ENCODE assay signal across 19 cellular contexts in genomic region chr15:40303576-40303975, GRCh38. TPM values are rescaled to one million over a fixed set of nuclear protein-coding genes. Genes with fewer than 3 reads are reported as not detected.
A peak's percentile ranks its signal among the peaks of the same experiment; 100 is the strongest.
DNase-seq lines count a peak whose midpoint lies in the region; ATAC-seq and TF ChIP-seq lines count a peak whose summit lies in the region.
"Had no signal": no experiment of that assay in that cellular context is flagged by ENCODE, and none has a peak within 500 bp of the region (broad histone marks: within the 10 kb centered on the region; RNA-seq: fewer than 3 reads in every experiment).

No MANE protein-coding gene starts in this region.

- intact Hi-C loops in CD14-positive monocyte (cut with micrococcal nuclease), result no loop called here
- intact Hi-C loops in activated T-helper 2 cell treated with anti-CD3 and anti-CD28 coated beads, Interferon-gamma antibody, Interleukin-2, Interleukin-4, amounts not matched to agents 10 μg/mL and 5 μg/mL and 100 μg/mL, durations not matched to agents 14 hours and 24 hours and 36 hours (cut with micrococcal nuclease), result loop anchor here (10.0 kb wide), 1 partner anchor 679 kb away; no protein-coding TSS in a partner anchor

- no peak overlapping the region for H2BK15ac ChIP-seq in neuronal stem cell (ENCODE audit: low read length)

- no peak overlapping the region for H2AK5ac ChIP-seq in neuronal stem cell (ENCODE audit: low read depth, low read length)

- ATAC-seq in GM19324 (IDR thresholded peaks at IDR 0.05; ENCODE audit: low FRiP score, unreplicated experiment) (no peak), gastroesophageal sphincter (no peak)
- ATAC-seq: A549; CD8-positive, alpha-beta T cell had no signal

- no peak overlapping the region for H3K27ac ChIP-seq in HEK293 (ENCODE audit: extremely low read depth, low read depth, low read length)
- no peak overlapping the region for H3K27ac ChIP-seq in neuronal stem cell (replicated peaks; ENCODE audit: low read length)
- H3K27ac ChIP-seq in gastroesophageal sphincter, result no peak overlapping the region
- H3K27ac ChIP-seq: A549, C4-2B had no signal

- no peak overlapping the region for H4K91ac ChIP-seq in neuronal stem cell (ENCODE audit: low read depth, low read length, poor library complexity)

- no peaks in the 10 kb centered on the region for H3K4me1 ChIP-seq in HEK293 (ENCODE audit: control insufficient read depth, insufficient read depth, low read length)
- H3K4me1 ChIP-seq in neuronal stem cell (ENCODE audit: control insufficient read depth in 2 of 2, insufficient read depth in 1 of 2, low read depth in 1 of 2, low read length in 2 of 2), result peaks cover 5 to 23% of the 10 kb centered on the region in 2 donors
- peaks cover 0 to 10% (median 0%) of the 10 kb centered on the region in 3 donors for H3K4me1 ChIP-seq in gastroesophageal sphincter
- H3K4me1 ChIP-seq: A549, HAP-1 had no signal

- peaks cover 64% of the 10 kb centered on the region for H3K4me1 Mint-ChIP-seq in CD14-positive monocyte
- peaks cover 18% of the 10 kb centered on the region for H3K4me1 Mint-ChIP-seq in activated T-helper 2 cell treated with anti-CD3 and anti-CD28 coated beads, Interferon-gamma antibody, Interleukin-2, Interleukin-4, amounts not matched to agents 10 μg/mL and 5 μg/mL and 100 μg/mL, durations not matched to agents 14 hours and 24 hours and 36 hours (ENCODE audit: low read depth)

- H3K14ac ChIP-seq in neuronal stem cell (ENCODE audit: low read length), result no peak overlapping the region

- H4K8ac ChIP-seq in neuronal stem cell (ENCODE audit: low read depth, low read length), result no peak overlapping the region

- DNase-seq in CD14-positive monocyte (ENCODE audit: low spot score), result no peak
- no peak for DNase-seq in activated T-helper 2 cell treated with anti-CD3 and anti-CD28 coated beads, Interferon-gamma antibody, Interleukin-2, Interleukin-4, amounts not matched to agents 10 μg/mL and 5 μg/mL and 100 μg/mL, durations not matched to agents 14 hours and 24 hours and 36 hours (ENCODE audit: low spot score)
- DNase-seq in neuronal stem cell (ENCODE audit: low spot score), result no peak
- no peak for DNase-seq in HEK293T (ENCODE audit: extremely low spot score)
- DNase-seq in activated naive CD4-positive, alpha-beta T cell (lab: John Stamatoyannopoulos, UW), result no peak
- DNase-seq: BE2C; CD8-positive, alpha-beta T cell; COR-L47; DND-41; GDM1; IMR-90 had no signal

- H3K4me2 ChIP-seq in neuronal stem cell (ENCODE audit: insufficient read depth, low read length, poor library complexity, severe bottlenecking), result no peak overlapping the region
- H3K4me2 ChIP-seq: A549 had no signal

- no peak overlapping the region for H2AFZ ChIP-seq in neuronal stem cell (ENCODE audit: low read length)

- TF ChIP-seq CTCF in CD14-positive monocyte (IDR thresholded peaks at IDR 0.05), result no peak
- no peak for TF ChIP-seq CTCF in HEK293 (tag by site-specific recombination; IDR thresholded peaks at IDR 0.05)
- TF ChIP-seq CTCF in gastroesophageal sphincter (IDR thresholded peaks at IDR 0.05), result no peak

- no peak overlapping the region for H3K9ac ChIP-seq in neuronal stem cell (ENCODE audit: low read depth, low read length, poor library complexity)

- H3K4ac ChIP-seq in neuronal stem cell (ENCODE audit: low read length), result no peak overlapping the region

- no peak overlapping the region for H3K4me3 ChIP-seq in HEK293 (ENCODE audit: low read depth, low read length)
- no peak overlapping the region for H3K4me3 ChIP-seq in neuronal stem cell (ENCODE audit: low read length in 2 of 2)
- H3K4me3 ChIP-seq in gastroesophageal sphincter, result no peak overlapping the region
- H3K4me3 ChIP-seq: A549, HAP-1 had no signal

- H3K79me1 ChIP-seq in neuronal stem cell (ENCODE audit: low read depth, low read length), result no peaks in the 10 kb centered on the region

- no CpG with 5 or more reads among the region's 2 CpGs for WGBS in neuronal stem cell (ENCODE audit: extremely low coverage in 2 of 2, insufficient read length in 2 of 2, insufficient replicate concordance in 1 of 2), 2 donors
- WGBS in gastroesophageal sphincter (ENCODE audit: low coverage in 1 of 2), 2 donors, result 100% methylated on average over 1 of the region's 2 CpGs; no CpG with 5 or more reads in 1 of the 2 donors

- no peak overlapping the region for H3K4me3 Mint-ChIP-seq in CD14-positive monocyte
- H3K4me3 Mint-ChIP-seq in activated T-helper 2 cell treated with anti-CD3 and anti-CD28 coated beads, Interferon-gamma antibody, Interleukin-2, Interleukin-4, amounts not matched to agents 10 μg/mL and 5 μg/mL and 100 μg/mL, durations not matched to agents 14 hours and 24 hours and 36 hours (ENCODE audit: low read depth), result no peak overlapping the region
- H3K4me3 Mint-ChIP-seq: CD8-positive, alpha-beta T cell had no signal

- H3K27me3 Mint-ChIP-seq in CD14-positive monocyte (ENCODE audit: low read depth in 3 of 3), result peaks cover 0 to 2% (median 0%) of the 10 kb centered on the region in 3 donors
- no peaks in the 10 kb centered on the region for H3K27me3 Mint-ChIP-seq in activated T-helper 2 cell treated with anti-CD3 and anti-CD28 coated beads, Interferon-gamma antibody, Interleukin-2, Interleukin-4, amounts not matched to agents 10 μg/mL and 5 μg/mL and 100 μg/mL, durations not matched to agents 14 hours and 24 hours and 36 hours (ENCODE audit: low read depth)

- CTCF ChIA-PET in HEK293 (lab: Yijun Ruan, JAX) (interaction anchor here (1.1 kb wide), 1 partner anchor 29 kb away, joined by 6 read pairs; no protein-coding TSS in a partner anchor), HEK293T (lab: Yijun Ruan, JAX) (no interaction called here)

- H2BK12ac ChIP-seq in neuronal stem cell (ENCODE audit: low read length), result no peak overlapping the region

- H3K9me3 ChIP-seq in HEK293 (ENCODE audit: control insufficient read depth, insufficient read depth, low read depth, low read length) (no peaks in the 10 kb centered on the region), neuronal stem cell (replicated peaks in 1 of 2; ENCODE audit: control insufficient read depth in 2 of 2, insufficient read depth in 1 of 2, low read depth in 1 of 2, low read length in 2 of 2) (peaks cover 0 to 13% of the 10 kb centered on the region in 2 donors), gastroesophageal sphincter (peaks cover 0 to 22% (median 0%) of the 10 kb centered on the region in 3 donors)
- H3K9me3 ChIP-seq: BE2C had no signal

- H3K36me3 Mint-ChIP-seq in CD14-positive monocyte, result peaks cover 55 to 70% of the 10 kb centered on the region in 2 donors
- peaks cover 45% of the 10 kb centered on the region for H3K36me3 Mint-ChIP-seq in activated T-helper 2 cell treated with anti-CD3 and anti-CD28 coated beads, Interferon-gamma antibody, Interleukin-2, Interleukin-4, amounts not matched to agents 10 μg/mL and 5 μg/mL and 100 μg/mL, durations not matched to agents 14 hours and 24 hours and 36 hours (ENCODE audit: low read depth)

- H3K36me3 ChIP-seq in HEK293 (ENCODE audit: control insufficient read depth in 2 of 2, insufficient read depth in 1 of 2, low read length in 2 of 2) (no peaks in the 10 kb centered on the region), neuronal stem cell (replicated peaks in 1 of 2; ENCODE audit: control insufficient read depth in 2 of 2, insufficient read depth in 2 of 2, low read length in 2 of 2) (no peaks in the 10 kb centered on the region), gastroesophageal sphincter (peaks cover 0 to 4% of the 10 kb centered on the region in 2 donors)
- H3K36me3 ChIP-seq: BE2C, HAP-1 had no signal

- H3K27me3 ChIP-seq in neuronal stem cell (ENCODE audit: control insufficient read depth in 3 of 3, insufficient read depth in 3 of 3, low read depth in 1 of 3, low read length in 3 of 3) (no peaks in the 10 kb centered on the region), gastroesophageal sphincter (peaks cover 14% of the 10 kb centered on the region)
- H3K27me3 ChIP-seq: BE2C had no signal

- peak overlapping the region; percentile 54 for H2BK5ac ChIP-seq in neuronal stem cell (ENCODE audit: low read length)

- H3K18ac ChIP-seq in neuronal stem cell (ENCODE audit: low read length), result no peak overlapping the region

- no peaks in the 10 kb centered on the region for H3K9me3 Mint-ChIP-seq in CD14-positive monocyte
- peaks cover 6% of the 10 kb centered on the region for H3K9me3 Mint-ChIP-seq in activated T-helper 2 cell treated with anti-CD3 and anti-CD28 coated beads, Interferon-gamma antibody, Interleukin-2, Interleukin-4, amounts not matched to agents 10 μg/mL and 5 μg/mL and 100 μg/mL, durations not matched to agents 14 hours and 24 hours and 36 hours

- H3K27ac Mint-ChIP-seq in CD14-positive monocyte, result peak overlapping the region in 4 of 7 donors; percentile 37 to 75 (median 63)
- peak overlapping the region; percentile 38 for H3K27ac Mint-ChIP-seq in activated T-helper 2 cell treated with anti-CD3 and anti-CD28 coated beads, Interferon-gamma antibody, Interleukin-2, Interleukin-4, amounts not matched to agents 10 μg/mL and 5 μg/mL and 100 μg/mL, durations not matched to agents 14 hours and 24 hours and 36 hours
- H3K27ac Mint-ChIP-seq: CD8-positive, alpha-beta T cell had no signal

- H3K23ac ChIP-seq in neuronal stem cell (ENCODE audit: low read depth, low read length, poor library complexity), result no peak overlapping the region

- POLR2A ChIA-PET in HEK293 (lab: Yijun Ruan, JAX) (no interaction called here), HEK293T (lab: Yijun Ruan, JAX) (no interaction called here)

- TF ChIP-seq EP300 in gastroesophageal sphincter (IDR thresholded peaks at IDR 0.05), result no peak

- no peak for TF ChIP-seq POLR2A in gastroesophageal sphincter (IDR thresholded peaks at IDR 0.05)

- H2BK120ac ChIP-seq in neuronal stem cell (ENCODE audit: low read depth, low read length), result peak overlapping the region; percentile 35

RNA-seq across cellular contexts. Expression of gene PLCB2, which starts 4.2 kb away (rescaled TPM):
- polyA plus RNA-seq in CD14-positive monocyte, result 10 to 100 TPM; 56.5 to 74.5 TPM
- total RNA-seq in activated T-helper 2 cell treated with anti-CD3 and anti-CD28 coated beads, Interferon-gamma antibody, Interleukin-2, Interleukin-4, amounts not matched to agents 10 μg/mL and 5 μg/mL and 100 μg/mL, durations not matched to agents 14 hours and 24 hours and 36 hours, result 96.3 and 98.9 TPM in 2 replicates
- 3.7 TPM for polyA plus RNA-seq in neuronal stem cell (2013, experiment 1 of 2)
- 3.2 TPM for polyA plus RNA-seq in neuronal stem cell (2013, experiment 2 of 2)
- 10 to 100 TPM in 2 of 4 donors, 1 to 10 TPM in 2; 1.5 to 13.5 (median 8.8) TPM for total RNA-seq in gastroesophageal sphincter

RNA-seq across cellular contexts. Expression of gene INAFM2, which starts 19.9 kb away (rescaled TPM):
- polyA plus RNA-seq in CD14-positive monocyte, result 1 to 10 TPM; 5.1 to 8.3 TPM
- 16.7 and 17.9 TPM in 2 replicates for total RNA-seq in activated T-helper 2 cell treated with anti-CD3 and anti-CD28 coated beads, Interferon-gamma antibody, Interleukin-2, Interleukin-4, amounts not matched to agents 10 μg/mL and 5 μg/mL and 100 μg/mL, durations not matched to agents 14 hours and 24 hours and 36 hours
- 12.8 TPM for polyA plus RNA-seq in neuronal stem cell (2013, experiment 1 of 2)
- polyA plus RNA-seq in neuronal stem cell (2013, experiment 2 of 2), result 13.4 TPM
- total RNA-seq in gastroesophageal sphincter, result 10 to 100 TPM; 27.3 to 66.6 (median 37.5) TPM

RNA-seq across cellular contexts. Expression of gene ANKRD63, which starts 20.7 kb away (rescaled TPM):
- not detected for polyA plus RNA-seq in CD14-positive monocyte
- total RNA-seq in activated T-helper 2 cell treated with anti-CD3 and anti-CD28 coated beads, Interferon-gamma antibody, Interleukin-2, Interleukin-4, amounts not matched to agents 10 μg/mL and 5 μg/mL and 100 μg/mL, durations not matched to agents 14 hours and 24 hours and 36 hours, result 0.41 and 0.48 TPM in 2 replicates
- not detected for polyA plus RNA-seq in neuronal stem cell (2013, experiment 1 of 2)
- polyA plus RNA-seq in neuronal stem cell (2013, experiment 2 of 2), result not detected
- 1 to 10 TPM in 1 of 4 donors, not detected in 3; 1.6 TPM for total RNA-seq in gastroesophageal sphincter
- total RNA-seq: CD8-positive, alpha-beta T cell; IMR-90 had no signal
- polyA plus RNA-seq: AG04450, IMR-90 had no signal

RNA-seq across cellular contexts. Expression of gene CCDC9B, which starts 37.2 kb away (rescaled TPM):
- polyA plus RNA-seq in CD14-positive monocyte, result under 1 TPM; 0.13 to 0.39 TPM
- total RNA-seq in activated T-helper 2 cell treated with anti-CD3 and anti-CD28 coated beads, Interferon-gamma antibody, Interleukin-2, Interleukin-4, amounts not matched to agents 10 μg/mL and 5 μg/mL and 100 μg/mL, durations not matched to agents 14 hours and 24 hours and 36 hours, result 0.34 and 0.41 TPM in 2 replicates
- polyA plus RNA-seq in neuronal stem cell (2013, experiment 1 of 2), result 0.13 TPM
- 0.08 TPM for polyA plus RNA-seq in neuronal stem cell (2013, experiment 2 of 2)
- total RNA-seq in gastroesophageal sphincter, result 100 to 1,000 TPM in 1 of 4 donors, 10 to 100 TPM in 3; 28.0 to 105 (median 66.7) TPM

RNA-seq across cellular contexts. Expression of gene PHGR1, which starts 47.3 kb away (rescaled TPM):
- polyA plus RNA-seq in CD14-positive monocyte, result not detected
- total RNA-seq in activated T-helper 2 cell treated with anti-CD3 and anti-CD28 coated beads, Interferon-gamma antibody, Interleukin-2, Interleukin-4, amounts not matched to agents 10 μg/mL and 5 μg/mL and 100 μg/mL, durations not matched to agents 14 hours and 24 hours and 36 hours, result not detected in 2 replicates
- polyA plus RNA-seq in neuronal stem cell (2013, experiment 1 of 2), result not detected
- not detected for polyA plus RNA-seq in neuronal stem cell (2013, experiment 2 of 2)
- not detected for total RNA-seq in gastroesophageal sphincter
- total RNA-seq: CD8-positive, alpha-beta T cell; H1; IMR-90 had no signal
- polyA plus RNA-seq: A549, AG04450, H1, IMR-90 had no signal
